8 cellular contexts compared by ENCODE assay signal in the genomic region with DNA sequence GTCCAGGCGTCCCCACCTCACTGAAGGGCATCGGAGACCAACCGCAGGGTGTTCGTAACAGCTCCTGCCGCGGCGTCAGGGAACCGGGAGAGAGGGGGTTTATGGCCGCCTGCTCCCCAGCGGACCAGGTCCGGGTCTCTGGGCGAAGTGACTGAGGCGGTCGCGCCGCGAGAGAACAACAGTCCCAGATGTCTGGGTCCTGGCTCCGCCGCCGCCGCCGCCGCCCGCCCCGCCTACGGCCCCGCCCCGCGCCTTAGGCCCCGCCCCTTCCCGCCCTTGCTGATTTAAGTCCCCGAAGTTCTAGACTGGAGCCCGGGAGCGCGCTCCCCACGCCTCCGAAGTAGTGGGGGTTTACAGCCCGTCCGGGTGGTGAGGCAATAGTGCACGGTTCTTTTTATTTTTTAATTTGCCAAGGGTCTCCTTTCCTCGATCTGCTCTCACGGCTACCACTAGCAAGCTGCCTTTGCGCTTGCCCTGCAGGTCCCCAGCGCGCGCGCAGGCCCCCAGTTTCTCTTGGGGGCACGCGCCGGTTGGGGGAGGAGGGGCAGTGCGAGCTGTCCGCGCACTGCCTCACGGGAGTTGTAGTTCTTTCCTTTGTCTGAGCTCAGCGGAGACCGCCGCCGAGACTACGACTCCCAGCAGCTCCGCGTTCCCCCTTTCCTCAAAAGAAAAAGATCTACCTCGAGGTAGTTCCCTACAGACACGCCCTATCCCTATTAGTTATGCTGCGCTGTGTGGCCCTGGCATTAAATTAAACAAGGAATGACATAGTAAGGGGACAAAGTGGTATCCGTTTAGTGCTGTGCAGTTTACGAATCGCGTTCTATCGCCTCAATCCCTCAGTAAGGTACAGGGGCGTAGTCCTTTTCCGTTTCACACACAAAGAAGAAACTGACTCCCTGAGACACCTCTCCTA. TPM values are rescaled to one million over a fixed set of nuclear protein-coding genes. Genes with fewer than 3 reads are reported as not detected.
DNase-seq lines count a peak whose midpoint lies in the region; ATAC-seq and TF ChIP-seq lines count a peak whose summit lies in the region.

PGM2L1 (minus strand) TSS at position 190 of the 916 bp plus-strand sequence. CDS start 272 bp downstream, outside the sequence.

- H3K27me3 ChIP-seq in PC-9 (ENCODE audit: insufficient read depth, low read depth) (no peaks in the 10 kb centered on the region), mucosa of stomach (ENCODE audit: control insufficient read depth, insufficient read depth, low read length) (no peaks in the 10 kb centered on the region)

- BruUV-seq in PC-9 (replicated peaks; lab: Mats Ljungman, UMichigan), result TSS peak; percentile 97

- H3K27me3 Mint-ChIP-seq in activated T-cell treated with anti-CD3 and anti-CD28 coated beads, Interleukin-2, amount 50 U/mL, for 4 hours (ENCODE audit: low read depth), result no peaks in the 10 kb centered on the region

- in situ Hi-C loops in KBM-7 (cut with MboI; ENCODE audit: low pct_unique_long_range_greater_than_20kb, low sequenced_read_pairs), result no loop called here

- TF ChIP-seq CTCF in PC-9 (conservative IDR thresholded peaks at IDR 0.05), result no peak

- no peaks in the 10 kb centered on the region for H3F3A ChIP-seq in PC-9 (ENCODE audit: insufficient read depth, low read depth)

- no peaks in the 10 kb centered on the region for H3K9me2 ChIP-seq in PC-9 (ENCODE audit: insufficient read depth)

- peak within 1 kb of the TSS; percentile 81 for H3K9ac ChIP-seq in mucosa of stomach (ENCODE audit: low read length)

- H3K36me3 ChIP-seq in PC-9 (ENCODE audit: low read depth), result no peaks in the 10 kb centered on the region
- no peaks in the 10 kb centered on the region for H3K36me3 ChIP-seq in mucosa of stomach (ENCODE audit: control insufficient read depth, insufficient read depth, low read length)

- H3K4me2 ChIP-seq in PC-9, result peak within 1 kb of the TSS; percentile 90

- DNase-seq in DMS53 treated with DMSO at 0.1 percent for 48 hours (lab: John Stamatoyannopoulos, UW; ENCODE audit: unreplicated experiment) (peak; percentile 100), KBM-7 (peak; percentile 98), PC-9 (peak; percentile 91 to 95)
- peak; percentile 91 for DNase-seq in activated T-cell treated with anti-CD3 and anti-CD28 coated beads, Interleukin-2, amount 50 U/mL, for 4 hours
- DNase-seq in stimulated activated CD8-positive, alpha-beta memory T cell treated with anti-CD3 and anti-CD28 coated beads, Interleukin-4, amount 100 ng/mL, for 48 hours, result peak; percentile 93

- H4K20me1 ChIP-seq in PC-9 (ENCODE audit: insufficient read depth), result no peaks in the 10 kb centered on the region

- ATAC-seq in GM21723 (IDR thresholded peaks at IDR 0.05; ENCODE audit: unreplicated experiment) (peak; percentile 96), esophagus mucosa (peak; percentile 97)
- ATAC-seq in activated T-cell treated with anti-CD3 and anti-CD28 coated beads, Interleukin-2, amount 50 U/mL, for 4 hours, result peak; percentile 92

- intact Hi-C loops in PC-9 (cut with micrococcal nuclease; ENCODE audit: unreplicated experiment), result loop anchor here (2.0 to 5.0 kb wide), 3 partner anchors 18 to 194 kb away; partner anchors contain the start of gene POLD3

- POLR2A ChIA-PET in PC-9 (lab: Charles Lee; ENCODE audit: unreplicated experiment), result interaction anchor here (0.5 to 1.2 kb wide), 7 partner anchors 17 to 1091 kb away, joined by 3 to 9 read pairs (median 3); partner anchors contain the start of genes ARHGEF17 and LIPT2

- H3K4me1 Mint-ChIP-seq in activated T-cell treated with anti-CD3 and anti-CD28 coated beads, Interleukin-2, amount 50 U/mL, for 4 hours (ENCODE audit: low read depth), result peaks cover 31% of the 10 kb centered on the region

- H3K4me3 ChIP-seq in PC-9 (peak within 1 kb of the TSS; percentile 76), mucosa of stomach (ENCODE audit: low read length) (peak within 1 kb of the TSS; percentile 94)

- H2AFZ ChIP-seq in PC-9, result peak within 1 kb of the TSS; percentile 98

- peaks cover 14% of the 10 kb centered on the region for H3K4me1 ChIP-seq in PC-9 (replicated peaks; ENCODE audit: insufficient read depth)
- H3K4me1 ChIP-seq in mucosa of stomach (ENCODE audit: control insufficient read depth, insufficient read depth, low read length), result no peaks in the 10 kb centered on the region

- peak within 1 kb of the TSS; percentile 37 for H3K27ac ChIP-seq in PC-9

- H3K79me2 ChIP-seq in PC-9 (ENCODE audit: low read depth), result no peaks in the 10 kb centered on the region

- no peaks in the 10 kb centered on the region for H3K36me3 Mint-ChIP-seq in activated T-cell treated with anti-CD3 and anti-CD28 coated beads, Interleukin-2, amount 50 U/mL, for 4 hours (ENCODE audit: insufficient read depth)

- H3K9me3 Mint-ChIP-seq in activated T-cell treated with anti-CD3 and anti-CD28 coated beads, Interleukin-2, amount 50 U/mL, for 4 hours, result no peaks in the 10 kb centered on the region

- H3K4me3 Mint-ChIP-seq in activated T-cell treated with anti-CD3 and anti-CD28 coated beads, Interleukin-2, amount 50 U/mL, for 4 hours, result peak within 1 kb of the TSS; percentile 98

- CTCF ChIA-PET in PC-9 (lab: Charles Lee), result interaction anchor here (0.7 kb wide), 1 partner anchor 454 kb away, joined by 5 read pairs; no protein-coding TSS in a partner anchor

- H3K9me3 ChIP-seq in PC-9 (ENCODE audit: insufficient read depth, low read depth) (no peaks in the 10 kb centered on the region), mucosa of stomach (ENCODE audit: control insufficient read depth, low read length) (no peaks in the 10 kb centered on the region)

RNA-seq across cellular contexts. Expression of gene PGM2L1, which starts in this region (rescaled TPM):
- total RNA-seq in PC-9 (2021), result 7.3 and 7.8 TPM in 2 replicates
- total RNA-seq in activated T-cell treated with anti-CD3 and anti-CD28 coated beads, Interleukin-2, amount 50 U/mL, for 4 hours, result 1 to 10 TPM; 8.3 to 9.4 (median 8.7) TPM
- total RNA-seq in esophagus mucosa, result 1.1 TPM

Comparison
In these comparisons a context has a peak if more than half of its experiments do, and no peak if none do; other contexts are left out.
1. Peak in every context shown above with its lines: DNase-seq, ATAC-seq, H3K4me3 ChIP-seq and H3K27ac ChIP-seq.